Comparison of ENCODE assay signal across 2 cellular contexts in the genomic region with DNA sequence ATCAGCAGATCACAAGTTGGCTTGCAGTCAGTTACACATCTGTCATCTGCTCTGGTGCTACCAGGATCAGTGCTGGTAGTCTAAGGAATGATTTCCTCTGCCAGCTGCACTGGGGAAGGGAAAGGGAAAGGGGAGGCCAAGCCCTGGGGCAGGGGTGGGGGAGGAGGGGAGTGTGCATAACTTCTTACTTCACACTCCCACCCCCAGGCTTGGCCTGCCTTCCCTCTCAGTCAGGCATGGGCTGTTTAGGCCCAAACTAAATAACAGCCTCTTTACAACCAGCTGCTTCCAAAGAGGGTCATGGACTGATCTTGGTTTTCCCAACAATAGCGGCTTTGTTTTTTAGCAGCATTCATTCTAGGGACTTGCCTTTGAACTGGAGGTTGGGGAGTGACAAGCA.
TF ChIP-seq lines count a peak whose summit lies in the region.

No MANE protein-coding gene starts in this region.

TF ChIP-seq in IMR-90, 13 proteins besides CTCF, POLR2A, EP300 and RAD21:
- TF ChIP-seq MXI1 (IDR thresholded peaks at IDR 0.05; ENCODE audit: borderline replicate concordance, low read depth, low read length) (no peak), SMC3 (IDR thresholded peaks at IDR 0.05; ENCODE audit: low read depth, low read length) (no peak), BHLHE40 (IDR thresholded peaks at IDR 0.05; ENCODE audit: low read depth, low read length) (no peak), MAFK (IDR thresholded peaks at IDR 0.05; ENCODE audit: low read depth, low read length) (no peak), NFE2L2 (IDR thresholded peaks at IDR 0.05; ENCODE audit: low read depth, low read length) (no peak), CEBPB (IDR thresholded peaks at IDR 0.05; ENCODE audit: low read depth, low read length) (no peak), CHD1 (IDR thresholded peaks at IDR 0.05; ENCODE audit: low read depth, low read length) (no peak), RFX5 (IDR thresholded peaks at IDR 0.05; ENCODE audit: low read depth, low read length) (no peak), ELK1 (IDR thresholded peaks at IDR 0.05; ENCODE audit: borderline replicate concordance, low read depth, low read length) (no peak)
- TF ChIP-seq, protein P1, sequence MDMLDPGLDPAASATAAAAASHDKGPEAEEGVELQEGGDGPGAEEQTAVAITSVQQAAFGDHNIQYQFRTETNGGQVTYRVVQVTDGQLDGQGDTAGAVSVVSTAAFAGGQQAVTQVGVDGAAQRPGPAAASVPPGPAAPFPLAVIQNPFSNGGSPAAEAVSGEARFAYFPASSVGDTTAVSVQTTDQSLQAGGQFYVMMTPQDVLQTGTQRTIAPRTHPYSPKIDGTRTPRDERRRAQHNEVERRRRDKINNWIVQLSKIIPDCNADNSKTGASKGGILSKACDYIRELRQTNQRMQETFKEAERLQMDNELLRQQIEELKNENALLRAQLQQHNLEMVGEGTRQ (IDR thresholded peaks at IDR 0.05; ENCODE audit: low read depth, low read length) = no peak

TF ChIP-seq in H1, 55 proteins besides CTCF, POLR2A, EP300 and RAD21:
- TF ChIP-seq CREB1 (IDR thresholded peaks at IDR 0.05) (no peak), BACH1 (IDR thresholded peaks at IDR 0.05; ENCODE audit: low read length) (no peak), TCF12 (IDR thresholded peaks at IDR 0.05; ENCODE audit: low read depth, low read length) (0 out of 2 replicates have a peak, but pooled peaks have one; percentile 11), CTBP2 (IDR thresholded peaks at IDR 0.05; ENCODE audit: borderline replicate concordance, insufficient read depth, insufficient read length, low read length) (no peak), SAP30 (IDR thresholded peaks at IDR 0.05; ENCODE audit: insufficient read depth, insufficient replicate concordance, low read length) (no peak), BRCA1 (IDR thresholded peaks at IDR 0.05; ENCODE audit: low read depth, low read length) (no peak), SP4 (IDR thresholded peaks at IDR 0.05; ENCODE audit: low read length) (no peak)
